Comparison of ENCODE assay signal across 1 cellular context in the genomic region with DNA sequence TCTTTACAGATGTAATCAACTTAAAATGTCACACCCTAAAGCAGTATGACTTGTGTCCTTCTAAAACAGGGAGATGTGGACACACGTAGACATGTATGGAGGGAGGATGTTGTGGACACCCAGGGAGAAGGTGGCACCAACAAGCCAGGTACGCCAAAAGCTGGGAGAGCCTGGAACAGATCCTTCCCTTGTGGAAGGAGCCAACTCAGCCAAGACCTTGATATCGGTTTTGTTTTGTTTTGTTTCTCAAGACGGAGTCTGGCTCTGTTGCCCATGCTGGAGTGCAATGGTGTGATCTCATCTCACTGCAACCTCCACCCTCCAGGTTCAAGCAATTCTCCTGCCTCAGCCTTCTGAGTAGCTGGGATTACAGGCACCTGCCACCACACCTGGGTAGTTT.
TF ChIP-seq lines count a peak whose summit lies in the region.

No MANE protein-coding gene starts in this region.

TF ChIP-seq in IMR-90, 13 proteins besides CTCF, POLR2A, EP300 and RAD21 (continued from another document):
- TF ChIP-seq, protein P1, sequence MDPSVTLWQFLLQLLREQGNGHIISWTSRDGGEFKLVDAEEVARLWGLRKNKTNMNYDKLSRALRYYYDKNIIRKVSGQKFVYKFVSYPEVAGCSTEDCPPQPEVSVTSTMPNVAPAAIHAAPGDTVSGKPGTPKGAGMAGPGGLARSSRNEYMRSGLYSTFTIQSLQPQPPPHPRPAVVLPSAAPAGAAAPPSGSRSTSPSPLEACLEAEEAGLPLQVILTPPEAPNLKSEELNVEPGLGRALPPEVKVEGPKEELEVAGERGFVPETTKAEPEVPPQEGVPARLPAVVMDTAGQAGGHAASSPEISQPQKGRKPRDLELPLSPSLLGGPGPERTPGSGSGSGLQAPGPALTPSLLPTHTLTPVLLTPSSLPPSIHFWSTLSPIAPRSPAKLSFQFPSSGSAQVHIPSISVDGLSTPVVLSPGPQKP (IDR thresholded peaks at IDR 0.05; ENCODE audit: borderline replicate concordance, low read depth, low read length): no peak
- no peak for TF ChIP-seq SMC3 (IDR thresholded peaks at IDR 0.05; ENCODE audit: low read depth, low read length)
- no peak for TF ChIP-seq NFE2L2 (IDR thresholded peaks at IDR 0.05; ENCODE audit: low read depth, low read length)
- TF ChIP-seq MAFK (IDR thresholded peaks at IDR 0.05; ENCODE audit: low read depth, low read length): no peak
- no peak for TF ChIP-seq CEBPB (IDR thresholded peaks at IDR 0.05; ENCODE audit: low read depth, low read length)
- TF ChIP-seq CHD1 (IDR thresholded peaks at IDR 0.05; ENCODE audit: low read depth, low read length): no peak
TF ChIP-seq in IMR-90: peak in this region for 0.
